19 cellular contexts compared by ENCODE assay signal in the genomic region with DNA sequence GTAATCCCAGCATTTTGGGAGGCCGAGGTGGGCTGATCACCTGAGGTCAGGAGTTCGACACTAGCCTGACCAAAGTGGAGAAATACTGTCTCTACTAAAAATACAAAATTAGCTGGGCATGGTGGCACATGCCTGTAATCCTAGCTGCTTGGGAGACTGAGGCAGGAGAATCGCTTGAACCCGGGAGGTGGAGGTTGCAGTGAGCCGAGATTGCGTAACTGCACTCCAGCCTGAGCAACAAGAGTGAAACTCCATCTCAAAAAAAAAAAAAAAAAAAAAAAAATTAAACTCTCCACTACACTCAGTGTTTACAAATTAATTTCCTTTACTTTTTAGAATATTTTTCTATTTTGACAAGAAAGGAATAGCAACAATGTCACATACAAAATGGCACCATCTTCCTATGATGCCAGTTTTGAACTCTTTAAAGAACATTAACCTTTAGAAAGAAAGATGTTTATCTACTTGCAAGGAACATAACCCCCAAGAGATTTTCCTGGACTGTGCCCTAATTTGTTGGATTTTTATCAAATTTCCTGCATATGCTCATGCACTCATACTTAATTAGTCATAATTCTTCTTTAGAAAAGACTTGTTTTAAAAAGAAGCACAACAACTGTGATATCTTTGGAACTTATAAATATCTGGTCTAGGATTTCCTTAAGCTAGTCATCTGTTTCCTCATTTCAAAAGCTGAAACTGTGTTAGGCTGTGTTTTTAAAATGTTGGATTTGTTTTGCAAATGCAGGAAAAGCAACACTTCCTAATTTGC. TPM values are rescaled to one million over a fixed set of nuclear protein-coding genes. Genes with fewer than 3 reads are reported as not detected.
DNase-seq lines count a peak whose midpoint lies in the region; ATAC-seq and TF ChIP-seq lines count a peak whose summit lies in the region.
"Had no signal": no experiment of that assay in that cellular context is flagged by ENCODE, and none has a peak within 500 bp of the region (broad histone marks: within the 10 kb centered on the region; RNA-seq: fewer than 3 reads in every experiment).

No MANE protein-coding gene starts in this region.

- H3K27me3 ChIP-seq in BLaER1 (no peaks in the 10 kb centered on the region), lower lobe of right lung (ENCODE audit: low read depth) (no peaks in the 10 kb centered on the region)
- H3K27me3 ChIP-seq: cardiac muscle cell had no signal

- H4K20me1 ChIP-seq in BLaER1: no peaks in the 10 kb centered on the region

- TF ChIP-seq EP300 in Ishikawa (IDR thresholded peaks at IDR 0.05; ENCODE audit: borderline replicate concordance): no peak

- no peaks in the 10 kb centered on the region for H3K36me3 Mint-ChIP-seq in mesothelial cell of epicardium
- H3K36me3 Mint-ChIP-seq: activated naive CD4-positive, alpha-beta T cell treated with anti-CD3 and anti-CD28 coated beads, Interleukin-2, amount 50 U/mL, for 24 hours; naive B cell had no signal

- ATAC-seq in lower lobe of right lung: no peak
- no peak for ATAC-seq in HG03196 (IDR thresholded peaks at IDR 0.05; ENCODE audit: unreplicated experiment)
- ATAC-seq: PC-3 had no signal

- H3K9me3 Mint-ChIP-seq in mesothelial cell of epicardium: no peaks in the 10 kb centered on the region
- H3K9me3 Mint-ChIP-seq: activated naive CD4-positive, alpha-beta T cell treated with anti-CD3 and anti-CD28 coated beads, Interleukin-2, amount 50 U/mL, for 24 hours had no signal

- intact Hi-C loops in lower lobe of right lung (cut with DNase I): no loop called here

- H3K27ac ChIP-seq in BLaER1 (no peak overlapping the region), lower lobe of right lung (no peak overlapping the region)
- H3K27ac ChIP-seq: cardiac muscle cell, psoas muscle had no signal

- H3K36me3 ChIP-seq in BLaER1: no peaks in the 10 kb centered on the region
- H3K36me3 ChIP-seq in lower lobe of right lung: no peaks in the 10 kb centered on the region
- H3K36me3 ChIP-seq: cardiac muscle cell had no signal

- no peak for TF ChIP-seq RAD21 in Ishikawa (IDR thresholded peaks at IDR 0.05; ENCODE audit: low read depth)

- TF ChIP-seq CTCF in cardiac fibroblast (IDR thresholded peaks at IDR 0.05; ENCODE audit: low read depth, low read length) (no peak), mesothelial cell of epicardium (IDR thresholded peaks at IDR 0.05; ENCODE audit: unreplicated experiment) (no peak), lower lobe of right lung (IDR thresholded peaks at IDR 0.05) (no peak)

- no peaks in the 10 kb centered on the region for H3K9me3 ChIP-seq in BLaER1
- no peaks in the 10 kb centered on the region for H3K9me3 ChIP-seq in lower lobe of right lung
- H3K9me3 ChIP-seq: psoas muscle had no signal

- H3K9ac ChIP-seq in BLaER1: no peak overlapping the region

- peak overlapping the region; percentile 44 for H3K4me2 ChIP-seq in BLaER1

- H3K27ac Mint-ChIP-seq in mesothelial cell of epicardium: peak overlapping the region; percentile 43
- H3K27ac Mint-ChIP-seq: activated naive CD4-positive, alpha-beta T cell treated with anti-CD3 and anti-CD28 coated beads, Interleukin-2, amount 50 U/mL, for 24 hours; naive B cell had no signal

- H3K4me1 ChIP-seq in BLaER1: peaks cover 13% of the 10 kb centered on the region; the same call in 1 of the 2 replicates
- peaks cover 3% of the 10 kb centered on the region for H3K4me1 ChIP-seq in lower lobe of right lung
- H3K4me1 ChIP-seq: psoas muscle had no signal

- no peak overlapping the region for H3K4me3 ChIP-seq in BLaER1
- H3K4me3 ChIP-seq in cardiac fibroblast (replicated peaks in 1 of 2; ENCODE audit: low read depth in 2 of 2, low read length in 2 of 2): no peak overlapping the region
- H3K4me3 ChIP-seq in lower lobe of right lung: no peak overlapping the region
- H3K4me3 ChIP-seq: cardiac muscle cell, psoas muscle had no signal

- peak; percentile 28 to 41 for DNase-seq in cardiac fibroblast (ENCODE audit: low read depth in 2 of 2)
- DNase-seq in mesothelial cell of epicardium (ENCODE audit: low spot score in 2 of 2, unreplicated experiment in 2 of 2): no peak
- DNase-seq in lower lobe of right lung: no peak
- DNase-seq in DMS 273 (lab: John Stamatoyannopoulos, UW; ENCODE audit: unreplicated experiment): no peak
- no peak for DNase-seq in HCEC 1CT
- DNase-seq: activated CD4-positive, alpha-beta T cell treated with anti-CD3 and anti-CD28 coated beads, Interleukin-2, amount 50 U/mL, for 4 hours; activated T-cell treated with anti-CD3 and anti-CD28 coated beads, Interleukin-2, amount 50 U/mL, for 1 hour; AML-193; DMS 273 treated with DMSO at 0.1 percent for 48 hours; naive B cell; NCI-H1930; NCI-H510A treated with DMSO at 0.1 percent for 48 hours; PC-3; psoas muscle had no signal

- H3K4me1 Mint-ChIP-seq in mesothelial cell of epicardium: peaks cover 7% of the 10 kb centered on the region
- H3K4me1 Mint-ChIP-seq: activated naive CD4-positive, alpha-beta T cell treated with anti-CD3 and anti-CD28 coated beads, Interleukin-2, amount 50 U/mL, for 24 hours had no signal

- H3K27me3 Mint-ChIP-seq in mesothelial cell of epicardium (ENCODE audit: low read depth): no peaks in the 10 kb centered on the region
- H3K27me3 Mint-ChIP-seq: activated naive CD4-positive, alpha-beta T cell treated with anti-CD3 and anti-CD28 coated beads, Interleukin-2, amount 50 U/mL, for 24 hours; naive B cell had no signal

- no peak overlapping the region for H3K4me3 Mint-ChIP-seq in mesothelial cell of epicardium
- H3K4me3 Mint-ChIP-seq: activated naive CD4-positive, alpha-beta T cell treated with anti-CD3 and anti-CD28 coated beads, Interleukin-2, amount 50 U/mL, for 24 hours; naive B cell had no signal

TF ChIP-seq in Ishikawa, 13 proteins besides CTCF, POLR2A, EP300 and RAD21:
- no peak for TF ChIP-seq TAF1 (IDR thresholded peaks at IDR 0.05; ENCODE audit: low read depth)
- TF ChIP-seq CEBPB (IDR thresholded peaks at IDR 0.05): peak; percentile 70

RNA-seq across cellular contexts. Expression of a gene that starts 22.6 kb away (rescaled TPM):
- total RNA-seq in mesothelial cell of epicardium (73.3 to 76.4 TPM (median 74.4 TPM) in 3 replicates), lower lobe of right lung (138 TPM)

Comparison
In these comparisons a context has a peak if more than half of its experiments do, and no peak if none do; other contexts are left out.
1. DNase-seq: peak in cardiac fibroblast (2 of 2); none in mesothelial cell of epicardium (0 of 2), lower lobe of right lung (single experiment), DMS 273 (single experiment) and HCEC 1CT (single experiment).